ENCODE assay signal across 8 cellular contexts in genomic region chr12:51980051-51980808, GRCh38. TPM values are rescaled to one million over a fixed set of nuclear protein-coding genes. Genes with fewer than 3 reads are reported as not detected.
DNase-seq lines count a peak whose midpoint lies in the region; ATAC-seq lines count a peak whose summit lies in the region.

No MANE protein-coding gene starts in this region.

- H3K27me3 Mint-ChIP-seq in naive B cell = no peaks in the 10 kb centered on the region

- ATAC-seq in GM18907 (IDR thresholded peaks at IDR 0.05; ENCODE audit: unreplicated experiment) (peak; percentile 80), HG03565 (IDR thresholded peaks at IDR 0.05; ENCODE audit: unreplicated experiment) (peak; percentile 69), naive B cell (ENCODE audit: low read depth in 2 of 2) (peak; percentile 97)
- ATAC-seq in stimulated activated naive CD8-positive, alpha-beta T cell treated with anti-CD3 and anti-CD28 coated beads, Interleukin-15, Interleukin-2, amounts not matched to agents 100 U/mL and 50 U/mL, for 24 hours = peak; percentile 91

- DNase-seq in AG20443 (ENCODE audit: low spot score) (peak; percentile 92), NOMO-1 treated with DMSO at 0.1 percent for 48 hours (lab: John Stamatoyannopoulos, UW; ENCODE audit: unreplicated experiment) (peak; percentile 60), epidermal melanocyte (ENCODE audit: insufficient read length, low spot score) (peak; percentile 77), naive B cell (peak; percentile 63)
- DNase-seq in activated CD8-positive, alpha-beta memory T cell treated with anti-CD3 and anti-CD28 coated beads for 24 hours = peak; percentile 85
- DNase-seq in stimulated activated naive CD8-positive, alpha-beta T cell treated with anti-CD3 and anti-CD28 coated beads, Interleukin-15, Interleukin-2, amounts not matched to agents 100 U/mL and 50 U/mL, for 24 hours = peak; percentile 65

- H3K27ac Mint-ChIP-seq in naive B cell = peak overlapping the region in 3 of 6 donors; percentile 5 to 28 (median 8)

- peaks cover 14 to 15% of the 10 kb centered on the region in 2 donors for H3K36me3 Mint-ChIP-seq in naive B cell

- H3K4me3 Mint-ChIP-seq in naive B cell = no peak overlapping the region

- no peaks in the 10 kb centered on the region for H3K9me3 Mint-ChIP-seq in naive B cell

- H3K4me1 Mint-ChIP-seq in naive B cell = peaks cover 8 to 33% (median 22%) of the 10 kb centered on the region in 3 donors

RNA-seq across cellular contexts. Expression of gene TAMALIN, which starts 26.5 kb away (rescaled TPM):
- 10 to 100 TPM in 5 of 6 donors, 1 to 10 TPM in 1; 2.9 to 28.7 (median 16.9) TPM for polyA plus RNA-seq in naive B cell (ENCODE audit: low read depth in 6 of 6)

RNA-seq across cellular contexts. Expression of gene ACVR1B, which starts 28.7 kb away (rescaled TPM):
- 1 to 10 TPM in 1 of 6 donors, under 1 TPM in 4, not detected in 1; 0.43 to 1.1 (median 0.51) TPM for polyA plus RNA-seq in naive B cell (ENCODE audit: low read depth in 6 of 6)

Comparison
In these comparisons a context has a peak if more than half of its experiments do, and no peak if none do; other contexts are left out.
1. Peak in every context shown above with its lines: DNase-seq and ATAC-seq.